In the genomic region with DNA sequence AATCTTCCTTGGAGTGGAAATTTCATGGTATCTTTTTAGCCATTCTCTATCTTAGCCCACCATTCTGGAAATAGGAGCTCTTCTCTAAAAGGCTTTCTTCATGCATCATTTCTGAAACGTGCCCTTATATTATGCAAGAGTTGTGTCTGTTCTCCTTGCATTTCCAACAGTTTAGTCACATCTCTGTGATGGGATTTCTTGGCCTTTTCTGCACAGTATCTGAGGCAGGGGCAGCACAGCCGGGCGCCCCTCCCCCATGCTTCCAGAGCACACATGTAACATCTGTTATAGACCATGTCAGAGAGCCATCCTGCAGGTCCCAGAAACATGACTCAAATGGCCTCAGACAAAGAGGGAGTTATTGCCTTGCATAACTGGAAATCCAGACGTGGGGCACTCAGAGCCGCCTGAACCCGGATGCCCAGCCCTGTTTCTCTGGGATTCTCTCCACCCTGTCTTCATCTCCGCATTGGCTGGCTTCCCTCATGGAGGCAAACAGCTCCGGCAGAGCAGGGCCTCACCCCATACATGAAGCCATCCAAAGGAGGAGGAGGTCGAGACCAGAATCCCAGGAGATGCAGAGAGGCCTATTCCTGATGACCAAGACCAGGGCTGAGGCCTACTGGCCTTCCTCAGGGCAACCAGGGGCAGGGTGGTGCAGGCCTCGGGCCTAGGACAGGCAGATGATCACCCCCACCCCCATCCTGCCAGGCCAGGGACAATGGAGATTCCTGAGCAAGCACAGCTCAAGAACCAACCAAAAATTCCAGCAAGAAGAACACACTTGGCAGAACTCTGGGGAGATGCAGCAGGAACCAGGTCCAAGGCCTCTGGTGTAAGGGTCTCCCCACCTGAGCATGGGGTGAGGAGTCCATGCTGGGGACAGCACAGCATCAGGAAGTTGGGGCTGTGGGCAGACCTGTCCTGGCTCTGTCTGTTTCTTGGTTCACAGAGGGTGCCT, we compare ENCODE assay signal across 1 cellular context.
TF ChIP-seq lines count a peak whose summit lies in the region.

No MANE protein-coding gene starts in this region.

TF ChIP-seq in IMR-90, 13 proteins besides CTCF, POLR2A, EP300 and RAD21 (continued from another document):
- TF ChIP-seq CEBPB (IDR thresholded peaks at IDR 0.05; ENCODE audit: low read depth, low read length) (peak; percentile 65), MAZ (IDR thresholded peaks at IDR 0.05; ENCODE audit: borderline replicate concordance, low read depth, low read length) (no peak), CHD1 (IDR thresholded peaks at IDR 0.05; ENCODE audit: low read depth, low read length) (no peak)
